ENCODE assay signal across 19 cellular contexts in the genomic region with DNA sequence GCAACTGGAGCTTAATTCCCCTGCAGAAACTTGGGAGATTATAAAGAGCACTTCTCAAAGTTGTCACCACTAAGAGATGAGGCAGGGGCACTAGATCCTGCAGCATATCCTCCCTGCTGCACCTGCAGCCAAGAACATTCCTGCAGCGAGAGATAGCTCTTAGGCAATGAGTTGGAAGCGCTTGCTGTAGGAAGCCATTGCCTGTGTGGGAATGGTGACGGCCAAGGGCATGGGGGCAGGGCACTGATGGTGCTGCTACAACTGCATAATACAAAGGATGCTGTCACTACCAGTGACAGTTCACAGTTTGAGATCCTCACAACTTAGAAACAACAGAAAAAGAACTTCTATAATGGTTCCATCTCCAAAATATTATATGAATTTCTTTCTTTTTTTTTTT.
A peak's percentile ranks its signal among the peaks of the same experiment; 100 is the strongest.
DNase-seq lines count a peak whose midpoint lies in the region; ATAC-seq and TF ChIP-seq lines count a peak whose summit lies in the region.
"Had no signal": no experiment of that assay in that cellular context is flagged by ENCODE, and none has a peak within 500 bp of the region (broad histone marks: within the 10 kb centered on the region; RNA-seq: fewer than 3 reads in every experiment).

No MANE protein-coding gene starts in this region.

- H3K36me3 Mint-ChIP-seq in osteocyte (ENCODE audit: unreplicated experiment): peaks cover 3% of the 10 kb centered on the region
- H3K36me3 Mint-ChIP-seq in activated T-cell treated with anti-CD3 and anti-CD28 coated beads, Interleukin-2, amount 50 U/mL, for 4 hours (ENCODE audit: insufficient read depth): no peaks in the 10 kb centered on the region

- H3K27me3 Mint-ChIP-seq in osteocyte (ENCODE audit: unreplicated experiment): no peaks in the 10 kb centered on the region
- H3K27me3 Mint-ChIP-seq in activated T-cell treated with anti-CD3 and anti-CD28 coated beads, Interleukin-2, amount 50 U/mL, for 4 hours (ENCODE audit: low read depth): no peaks in the 10 kb centered on the region
- H3K27me3 Mint-ChIP-seq: CD8-positive, alpha-beta memory T cell had no signal

- POLR2A ChIA-PET in HEK293T (lab: Yijun Ruan, JAX): no interaction called here

- no peak overlapping the region for H3K27ac Mint-ChIP-seq in osteocyte (ENCODE audit: unreplicated experiment)
- H3K27ac Mint-ChIP-seq: CD8-positive, alpha-beta memory T cell; HFFc6 had no signal

- DNase-seq in Ammon's horn (ENCODE audit: low spot score) (peak; percentile 69), caudate nucleus (lab: John Stamatoyannopoulos, UW) (peak in 44 of 61 donors; percentile 9 to 79 (median 43)), left ventricle myocardium superior (peak; percentile 79), osteocyte (ENCODE audit: extremely low spot score, unreplicated experiment) (peak; percentile 42), HEK293T (ENCODE audit: extremely low spot score) (no peak), NCI-H128 (lab: John Stamatoyannopoulos, UW; ENCODE audit: unreplicated experiment) (no peak)
- DNase-seq in activated T-cell treated with anti-CD3 and anti-CD28 coated beads, Interleukin-2, amount 50 U/mL, for 4 hours: no peak
- DNase-seq: CD8-positive, alpha-beta memory T cell; MV-4-11; NCI-H1417; NCI-H187; NCI-H2227 treated with DMSO at 0.1 percent for 48 hours; NCI-H510A treated with DMSO at 0.1 percent for 48 hours; NCI-H82; PC-3; RPMI8226; SJCRH30 had no signal

- no peak for TF ChIP-seq CTCF in osteocyte (IDR thresholded peaks at IDR 0.05)

- peak; percentile 97 for ATAC-seq in left ventricle myocardium superior
- no peak for ATAC-seq in activated T-cell treated with anti-CD3 and anti-CD28 coated beads, Interleukin-2, amount 50 U/mL, for 4 hours
- ATAC-seq: PC-3 had no signal

- no peaks in the 10 kb centered on the region for H3K9me3 Mint-ChIP-seq in osteocyte (ENCODE audit: unreplicated experiment)
- no peaks in the 10 kb centered on the region for H3K9me3 Mint-ChIP-seq in activated T-cell treated with anti-CD3 and anti-CD28 coated beads, Interleukin-2, amount 50 U/mL, for 4 hours
- H3K9me3 Mint-ChIP-seq: CD8-positive, alpha-beta memory T cell; HFFc6 had no signal

- peaks cover 11% of the 10 kb centered on the region for H3K4me1 Mint-ChIP-seq in osteocyte (ENCODE audit: unreplicated experiment)
- no peaks in the 10 kb centered on the region for H3K4me1 Mint-ChIP-seq in activated T-cell treated with anti-CD3 and anti-CD28 coated beads, Interleukin-2, amount 50 U/mL, for 4 hours (ENCODE audit: low read depth)
- H3K4me1 Mint-ChIP-seq: CD8-positive, alpha-beta memory T cell had no signal

- intact Hi-C loops in left ventricle myocardium superior (cut with micrococcal nuclease): no loop called here

- H3K27ac ChIP-seq in caudate nucleus (ENCODE audit: low read depth, low read length): no peak overlapping the region
- H3K27ac ChIP-seq: KMS-11, SJCRH30 had no signal

- CTCF ChIA-PET in HEK293T (lab: Yijun Ruan, JAX): interaction anchor here (1.1 to 1.9 kb wide), 2 partner anchors 11 to 116 kb away, joined by 4 to 6 read pairs; no protein-coding TSS in a partner anchor

- H3K4me3 Mint-ChIP-seq in osteocyte (ENCODE audit: unreplicated experiment): no peak overlapping the region
- no peak overlapping the region for H3K4me3 Mint-ChIP-seq in activated T-cell treated with anti-CD3 and anti-CD28 coated beads, Interleukin-2, amount 50 U/mL, for 4 hours
- H3K4me3 Mint-ChIP-seq: CD8-positive, alpha-beta memory T cell; HFFc6 had no signal

TF ChIP-seq in HEK293T, 16 proteins besides CTCF, POLR2A, EP300 and RAD21:
- TF ChIP-seq ARNT (IDR thresholded peaks at IDR 0.05): no peak
- TF ChIP-seq SP1 (IDR thresholded peaks at IDR 0.05): no peak
- no peak for TF ChIP-seq LEF1 (IDR thresholded peaks at IDR 0.05; ENCODE audit: borderline replicate concordance)
- TF ChIP-seq TARDBP (IDR thresholded peaks at IDR 0.05): no peak
- TF ChIP-seq NFRKB (IDR thresholded peaks at IDR 0.05): no peak
- TF ChIP-seq FOXA1 (IDR thresholded peaks at IDR 0.05): no peak
- TF ChIP-seq HDGF (IDR thresholded peaks at IDR 0.05; ENCODE audit: borderline replicate concordance): no peak
- no peak for TF ChIP-seq BHLHE40 (IDR thresholded peaks at IDR 0.05; ENCODE audit: borderline replicate concordance)
- TF ChIP-seq SUZ12 (IDR thresholded peaks at IDR 0.05): no peak
- TF ChIP-seq L3MBTL2 (conservative IDR thresholded peaks at IDR 0.05): no peak
- TF ChIP-seq CTBP1 (IDR thresholded peaks at IDR 0.05; ENCODE audit: borderline replicate concordance): no peak
- no peak for TF ChIP-seq FOXK2 (IDR thresholded peaks at IDR 0.05)
- no peak for TF ChIP-seq ELF4 (IDR thresholded peaks at IDR 0.05)
- TF ChIP-seq, protein P1, sequence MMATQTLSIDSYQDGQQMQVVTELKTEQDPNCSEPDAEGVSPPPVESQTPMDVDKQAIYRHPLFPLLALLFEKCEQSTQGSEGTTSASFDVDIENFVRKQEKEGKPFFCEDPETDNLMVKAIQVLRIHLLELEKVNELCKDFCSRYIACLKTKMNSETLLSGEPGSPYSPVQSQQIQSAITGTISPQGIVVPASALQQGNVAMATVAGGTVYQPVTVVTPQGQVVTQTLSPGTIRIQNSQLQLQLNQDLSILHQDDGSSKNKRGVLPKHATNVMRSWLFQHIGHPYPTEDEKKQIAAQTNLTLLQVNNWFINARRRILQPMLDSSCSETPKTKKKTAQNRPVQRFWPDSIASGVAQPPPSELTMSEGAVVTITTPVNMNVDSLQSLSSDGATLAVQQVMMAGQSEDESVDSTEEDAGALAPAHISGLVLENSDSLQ (IDR thresholded peaks at IDR 0.05): no peak

Comparison
In these comparisons a context has a peak if more than half of its experiments do, and no peak if none do; other contexts are left out.
1. DNase-seq: peak in Ammon's horn (single experiment), caudate nucleus (44 of 61), left ventricle myocardium superior (single experiment) and osteocyte (single experiment); none in activated T-cell treated with anti-CD3 and anti-CD28 coated beads, Interleukin-2, amount 50 U/mL, for 4 hours (single experiment), HEK293T (single experiment) and NCI-H128 (single experiment).